Comparison of ENCODE assay signal across 30 cellular contexts in the genomic region with DNA sequence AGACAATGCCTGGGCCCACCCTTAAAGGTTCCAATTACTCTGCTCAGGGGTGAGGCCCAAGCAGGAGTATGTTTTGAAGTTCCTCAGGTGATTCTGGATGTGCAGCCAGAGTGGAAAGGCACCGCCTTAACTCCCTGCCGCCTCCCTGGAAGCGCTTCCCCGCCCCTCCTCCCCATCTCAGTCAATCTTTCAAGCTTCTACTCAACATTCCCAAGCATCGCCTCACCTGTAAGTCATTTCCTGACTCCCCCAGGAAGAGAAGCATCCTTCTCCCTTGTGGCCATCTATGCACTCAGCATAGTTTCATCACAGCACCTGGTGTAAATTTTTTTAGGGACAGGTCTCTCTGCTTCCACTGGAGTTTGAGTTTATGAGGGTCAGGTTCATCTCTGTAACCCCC.
DNase-seq lines count a peak whose midpoint lies in the region; ATAC-seq and TF ChIP-seq lines count a peak whose summit lies in the region.
"Had no signal": no experiment of that assay in that cellular context is flagged by ENCODE, and none has a peak within 500 bp of the region (broad histone marks: within the 10 kb centered on the region; RNA-seq: fewer than 3 reads in every experiment).

No MANE protein-coding gene starts in this region.

- peak overlapping the region; percentile 37 for H3K4me2 ChIP-seq in HCT116 (ENCODE audit: low read length)
- H3K4me2 ChIP-seq in SK-N-SH: no peak overlapping the region

- H3K9ac ChIP-seq in HCT116 (ENCODE audit: low read length) (no peak overlapping the region), SK-N-SH (no peak overlapping the region)

- H4K20me1 ChIP-seq in HCT116 (ENCODE audit: insufficient read depth): no peaks in the 10 kb centered on the region
- no peaks in the 10 kb centered on the region for H4K20me1 ChIP-seq in SK-N-SH (ENCODE audit: insufficient read depth)

- peak; percentile 33 for DNase-seq in A172 (ENCODE audit: low spot score)
- DNase-seq in HCT116 (ENCODE audit: low read depth, low spot score): no peak
- DNase-seq in RWPE1 (ENCODE audit: low spot score): peak; percentile 73
- peak; percentile 47 for DNase-seq in iPS-NIHi7 (ENCODE audit: extremely low spot score)
- DNase-seq in T-helper 2 cell treated with Interferon-gamma antibody and Interleukin-4, amounts not matched to agents 5 μg/mL and 100 μg/mL, for 36 hours (ENCODE audit: low spot score): no peak
- DNase-seq in omental fat pad (ENCODE audit: low spot score): no peak
- no peak for DNase-seq in SK-N-SH
- no peak for DNase-seq in heart left ventricle
- DNase-seq: activated CD4-positive, alpha-beta T cell treated with anti-CD3 and anti-CD28 coated beads, Interleukin-2, amount 10 ng/mL, durations not matched to agents 7 days and 5 days; aorta; BE2C; DMS79; left colon; mesenchymal stem cell; MG63; naive thymus-derived CD4-positive, alpha-beta T cell; NCI-H1417; NCI-H2081 treated with DMSO at 0.1 percent for 48 hours; NCI-H446; occipital lobe; RPMI8226; stimulated activated CD4-positive, alpha-beta T cell treated with anti-CD3 and anti-CD28 coated beads, Interleukin-2, amount 100 ng/mL, for 48 hours; T-helper 2 cell had no signal

- H3K4me3 ChIP-seq in HCT116 (replicated peaks in 1 of 2; ENCODE audit: low read depth in 1 of 2, low read length in 2 of 2) (no peak overlapping the region), SK-N-SH (ENCODE audit: low read depth in 2 of 2, low read length in 1 of 2) (no peak overlapping the region), heart left ventricle (no peak overlapping the region)
- H3K4me3 ChIP-seq: GM12878, MG63, SK-N-MC had no signal

- H3K4me3 Mint-ChIP-seq in T-helper 2 cell treated with Interferon-gamma antibody and Interleukin-4, amounts not matched to agents 5 μg/mL and 100 μg/mL, for 36 hours: no peak overlapping the region
- H3K4me3 Mint-ChIP-seq: activated CD4-positive, alpha-beta T cell treated with anti-CD3 and anti-CD28 coated beads, Interleukin-2, amount 10 ng/mL, durations not matched to agents 7 days and 5 days; activated T-helper 17 cell treated with anti-CD3 and anti-CD28 coated beads, Interleukin-2, amount 50 U/mL, for 72 hours; central memory CD8-positive, alpha-beta T cell; IgD-negative memory B cell; naive thymus-derived CD4-positive, alpha-beta T cell; stimulated activated memory B cell treated with anti-CD40 and anti-IgM and Interleukin-4, amounts not matched to agents 10 μg/mL and 1 μg/mL and 100 μg/mL, for 72 hours had no signal

- H3K79me2 ChIP-seq in HCT116 (ENCODE audit: insufficient read depth, low read length) (no peaks in the 10 kb centered on the region), SK-N-SH (ENCODE audit: insufficient read depth) (no peaks in the 10 kb centered on the region)

- no peak for TF ChIP-seq POLR2A in HCT116 (IDR thresholded peaks at IDR 0.05; ENCODE audit: borderline replicate concordance, extremely low read depth, insufficient read depth, insufficient read length)
- TF ChIP-seq POLR2A in heart left ventricle (IDR thresholded peaks at IDR 0.05): no peak

- H3K4me1 ChIP-seq in HCT116 (ENCODE audit: control insufficient read depth in 1 of 2, insufficient read depth in 2 of 2, low read length in 2 of 2): peaks cover 9 to 27% of the 10 kb centered on the region in 2 experiments; a peak in 3 of 4 replicates
- H3K4me1 ChIP-seq in SK-N-SH (ENCODE audit: control insufficient read depth in 1 of 2, insufficient read depth in 2 of 2, low read depth in 1 of 2, low read length in 1 of 2): no peaks in the 10 kb centered on the region; a peak in 1 of 4 replicates
- no peaks in the 10 kb centered on the region for H3K4me1 ChIP-seq in heart left ventricle
- H3K4me1 ChIP-seq: BE2C had no signal

- no peak overlapping the region for H3K27ac ChIP-seq in HCT116 (ENCODE audit: low read depth, low read length)
- no peak overlapping the region for H3K27ac ChIP-seq in RWPE1
- H3K27ac ChIP-seq in SK-N-SH (ENCODE audit: low read depth in 2 of 2, low read length in 1 of 2): no peak overlapping the region
- H3K27ac ChIP-seq in heart left ventricle: no peak overlapping the region
- H3K27ac ChIP-seq: SK-N-MC had no signal

- no peak overlapping the region for H3K27ac Mint-ChIP-seq in T-helper 2 cell treated with Interferon-gamma antibody and Interleukin-4, amounts not matched to agents 5 μg/mL and 100 μg/mL, for 36 hours
- H3K27ac Mint-ChIP-seq: activated CD4-positive, alpha-beta T cell treated with anti-CD3 and anti-CD28 coated beads, Interleukin-2, amount 10 ng/mL, durations not matched to agents 7 days and 5 days; activated naive CD4-positive, alpha-beta T cell treated with anti-CD3 and anti-CD28 coated beads, Interleukin-2, amount 50 U/mL, for 72 hours; activated T-helper 17 cell treated with anti-CD3 and anti-CD28 coated beads, Interleukin-2, amount 50 U/mL, for 72 hours; IgD-negative memory B cell; naive thymus-derived CD4-positive, alpha-beta T cell; stimulated activated memory B cell treated with anti-CD40 and anti-IgM and Interleukin-4, amounts not matched to agents 10 μg/mL and 1 μg/mL and 100 μg/mL, for 72 hours had no signal

- H3K36me3 ChIP-seq in HCT116 (ENCODE audit: control insufficient read depth in 1 of 2, insufficient read depth in 2 of 2, low read length in 2 of 2) (no peaks in the 10 kb centered on the region), SK-N-SH (replicated peaks in 1 of 2; ENCODE audit: control insufficient read depth in 1 of 2, insufficient read depth in 2 of 2, low read length in 1 of 2) (no peaks in the 10 kb centered on the region), heart left ventricle (no peaks in the 10 kb centered on the region)
- H3K36me3 ChIP-seq: BE2C, MG63 had no signal

- TF ChIP-seq CTCF in HCT116 (IDR thresholded peaks at IDR 0.05 in 2 of 3, conservative IDR thresholded peaks at IDR 0.05 in 1 of 3; ENCODE audit: borderline replicate concordance in 1 of 3, insufficient read depth in 1 of 3, low read depth in 2 of 3, low read length in 2 of 3): no peak
- no peak for TF ChIP-seq CTCF in RWPE1 (conservative IDR thresholded peaks at IDR 0.05; ENCODE audit: low read depth)
- no peak for TF ChIP-seq CTCF in omental fat pad (IDR thresholded peaks at IDR 0.05)
- TF ChIP-seq CTCF in SK-N-SH (IDR thresholded peaks at IDR 0.05): no peak
- TF ChIP-seq CTCF in heart left ventricle (IDR thresholded peaks at IDR 0.05): no peak

- ATAC-seq in HCT116 (peak; percentile 76), omental fat pad (ENCODE audit: low FRiP score) (no peak), heart left ventricle (no peak)
- ATAC-seq: activated naive CD4-positive, alpha-beta T cell treated with anti-CD3 and anti-CD28 coated beads, Interleukin-2, amount 50 U/mL, for 72 hours; activated T-helper 17 cell treated with anti-CD3 and anti-CD28 coated beads, Interleukin-2, amount 50 U/mL, for 72 hours; GM12878; left colon; naive thymus-derived CD4-positive, alpha-beta T cell; stimulated activated memory B cell treated with anti-CD40 and anti-IgM and Interleukin-4, amounts not matched to agents 10 μg/mL and 1 μg/mL and 100 μg/mL, for 72 hours had no signal

- CTCF ChIA-PET in HCT116 (lab: Charles Lee): no interaction called here
- CTCF ChIA-PET in RWPE1 (lab: Yijun Ruan, JAX): interaction anchor here (0.5 to 0.6 kb wide), 3 partner anchors 28 to 83 kb away, joined by 3 to 4 read pairs (median 3); no protein-coding TSS in a partner anchor
- CTCF ChIA-PET in SK-N-SH (lab: Yijun Ruan, JAX): interaction anchor here (2.2 kb wide), 1 partner anchor 32 kb away, joined by 6 read pairs; no protein-coding TSS in a partner anchor

- H3K9me3 ChIP-seq in HCT116 (ENCODE audit: control insufficient read depth in 1 of 2, insufficient read depth in 1 of 2, low read depth in 1 of 2, low read length in 2 of 2): no peaks in the 10 kb centered on the region
- no peaks in the 10 kb centered on the region for H3K9me3 ChIP-seq in SK-N-SH
- no peaks in the 10 kb centered on the region for H3K9me3 ChIP-seq in heart left ventricle
- H3K9me3 ChIP-seq: BE2C, MG63 had no signal

- no peaks in the 10 kb centered on the region for H3K9me3 Mint-ChIP-seq in T-helper 2 cell treated with Interferon-gamma antibody and Interleukin-4, amounts not matched to agents 5 μg/mL and 100 μg/mL, for 36 hours
- H3K9me3 Mint-ChIP-seq: activated CD4-positive, alpha-beta T cell treated with anti-CD3 and anti-CD28 coated beads, Interleukin-2, amount 10 ng/mL, durations not matched to agents 7 days and 5 days; activated naive CD4-positive, alpha-beta T cell treated with anti-CD3 and anti-CD28 coated beads, Interleukin-2, amount 50 U/mL, for 72 hours; activated T-helper 17 cell treated with anti-CD3 and anti-CD28 coated beads, Interleukin-2, amount 50 U/mL, for 72 hours; central memory CD8-positive, alpha-beta T cell; IgD-negative memory B cell; naive thymus-derived CD4-positive, alpha-beta T cell; stimulated activated memory B cell treated with anti-CD40 and anti-IgM and Interleukin-4, amounts not matched to agents 10 μg/mL and 1 μg/mL and 100 μg/mL, for 72 hours had no signal

- intact Hi-C loops in HCT116 (cut with micrococcal nuclease) (loop anchor here (10.0 kb wide), 1 partner anchor 115 kb away; no protein-coding TSS in a partner anchor), heart left ventricle (cut with DNase I) (no loop called here)

- no peaks in the 10 kb centered on the region for H3K27me3 ChIP-seq in HCT116 (ENCODE audit: insufficient read depth, low read length)
- H3K27me3 ChIP-seq in SK-N-SH (ENCODE audit: insufficient read depth): no peaks in the 10 kb centered on the region
- no peaks in the 10 kb centered on the region for H3K27me3 ChIP-seq in heart left ventricle
- H3K27me3 ChIP-seq: BE2C, MG63 had no signal

- RAD21 ChIA-PET in HCT116 (lab: Charles Lee; ENCODE audit: low non-redundant PET in 1 of 2, low total read pairs in 2 of 2, uncharacterized antibody in 2 of 2, unreplicated experiment in 2 of 2): no interaction called here

- no TSS peak for BruUV-seq in HCT116 (replicated peaks; lab: Mats Ljungman, UMichigan)

- no peaks in the 10 kb centered on the region for H3K9me2 ChIP-seq in HCT116 (ENCODE audit: insufficient read depth)
- no peaks in the 10 kb centered on the region for H3K9me2 ChIP-seq in SK-N-SH

- peaks cover 17% of the 10 kb centered on the region for H3K27me3 Mint-ChIP-seq in T-helper 2 cell treated with Interferon-gamma antibody and Interleukin-4, amounts not matched to agents 5 μg/mL and 100 μg/mL, for 36 hours (ENCODE audit: low read depth)
- H3K27me3 Mint-ChIP-seq: stimulated activated memory B cell treated with anti-CD40 and anti-IgM and Interleukin-4, amounts not matched to agents 10 μg/mL and 1 μg/mL and 100 μg/mL, for 72 hours had no signal

- H3K4me1 Mint-ChIP-seq in T-helper 2 cell treated with Interferon-gamma antibody and Interleukin-4, amounts not matched to agents 5 μg/mL and 100 μg/mL, for 36 hours (ENCODE audit: low read depth): no peaks in the 10 kb centered on the region
- H3K4me1 Mint-ChIP-seq: activated CD4-positive, alpha-beta T cell treated with anti-CD3 and anti-CD28 coated beads, Interleukin-2, amount 10 ng/mL, durations not matched to agents 7 days and 5 days; activated T-helper 17 cell treated with anti-CD3 and anti-CD28 coated beads, Interleukin-2, amount 50 U/mL, for 72 hours; central memory CD8-positive, alpha-beta T cell; IgD-negative memory B cell; naive thymus-derived CD4-positive, alpha-beta T cell; stimulated activated memory B cell treated with anti-CD40 and anti-IgM and Interleukin-4, amounts not matched to agents 10 μg/mL and 1 μg/mL and 100 μg/mL, for 72 hours had no signal

- WGBS in SK-N-SH (ENCODE audit: low lambda C conversion rate): 86% methylated on average over 5 of the region's 5 CpGs
- WGBS in heart left ventricle, 4 donors: 82 to 93% (median 87%) methylated on average over 5 of the region's 5 CpGs

- H2AFZ ChIP-seq in HCT116 (ENCODE audit: low read depth, low read length, poor library complexity, severe bottlenecking) (peak overlapping the region; percentile 12), SK-N-SH (ENCODE audit: low read depth) (no peak overlapping the region)

- TF ChIP-seq RAD21 in HCT116 (IDR thresholded peaks at IDR 0.05; ENCODE audit: low read depth) (no peak), SK-N-SH (IDR thresholded peaks at IDR 0.05; ENCODE audit: low read length) (no peak)

- H3K36me3 Mint-ChIP-seq in T-helper 2 cell treated with Interferon-gamma antibody and Interleukin-4, amounts not matched to agents 5 μg/mL and 100 μg/mL, for 36 hours (ENCODE audit: low read depth): no peaks in the 10 kb centered on the region
- H3K36me3 Mint-ChIP-seq: activated naive CD4-positive, alpha-beta T cell treated with anti-CD3 and anti-CD28 coated beads, Interleukin-2, amount 50 U/mL, for 72 hours; IgD-negative memory B cell; stimulated activated memory B cell treated with anti-CD40 and anti-IgM and Interleukin-4, amounts not matched to agents 10 μg/mL and 1 μg/mL and 100 μg/mL, for 72 hours had no signal

- no peak for TF ChIP-seq EP300 in SK-N-SH (IDR thresholded peaks at IDR 0.05; ENCODE audit: borderline replicate concordance in 1 of 2, low read depth in 1 of 2, low read length in 1 of 2)

- POLR2A ChIA-PET in HCT116 (lab: Charles Lee) (interaction anchor here (1.0 kb wide), 1 partner anchor 294 kb away, joined by 3 read pairs; no protein-coding TSS in a partner anchor), RWPE1 (lab: Yijun Ruan, JAX; ENCODE audit: low non-redundant PET) (interaction anchor here (0.6 kb wide), 1 partner anchor 406 kb away, joined by 5 read pairs; no protein-coding TSS in a partner anchor), SK-N-SH (lab: Yijun Ruan, JAX) (no interaction called here)

- H3F3A ChIP-seq in SK-N-SH (replicated peaks; ENCODE audit: insufficient read depth): no peaks in the 10 kb centered on the region

Comparison
In these comparisons a context has a peak if more than half of its experiments do, and no peak if none do; other contexts are left out.
1. DNase-seq: peak in A172 (single experiment), RWPE1 (single experiment) and iPS-NIHi7 (single experiment); none in HCT116 (single experiment), T-helper 2 cell treated with Interferon-gamma antibody and Interleukin-4, amounts not matched to agents 5 μg/mL and 100 μg/mL, for 36 hours (single experiment), omental fat pad (single experiment), SK-N-SH (single experiment) and heart left ventricle (0 of 5).